In the genomic region with DNA sequence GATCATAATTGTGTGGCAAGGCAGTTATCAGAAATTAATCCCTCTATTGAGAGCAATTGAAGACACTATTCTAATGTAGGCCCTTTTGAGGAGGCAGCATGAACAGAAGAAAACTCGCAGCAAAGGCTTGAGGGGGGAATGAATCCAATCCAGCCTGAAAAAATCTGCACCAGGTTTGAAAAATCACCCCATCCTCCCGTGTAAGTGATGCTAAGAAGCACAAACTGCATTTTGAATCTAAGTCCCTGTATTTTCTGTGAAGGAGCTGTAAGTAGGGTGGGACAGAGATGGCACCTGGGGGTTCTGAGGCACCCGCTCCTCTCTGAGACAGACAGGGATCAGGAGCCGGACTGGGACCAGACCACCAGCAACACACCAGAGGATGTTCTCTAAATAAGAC, we compare ENCODE assay signal across 14 cellular contexts. TPM values are rescaled to one million over a fixed set of nuclear protein-coding genes. Genes with fewer than 3 reads are reported as not detected.
A peak's percentile ranks its signal among the peaks of the same experiment; 100 is the strongest.
DNase-seq lines count a peak whose midpoint lies in the region; ATAC-seq and TF ChIP-seq lines count a peak whose summit lies in the region.
"Had no signal": no experiment of that assay in that cellular context is flagged by ENCODE, and none has a peak within 500 bp of the region (broad histone marks: within the 10 kb centered on the region; RNA-seq: fewer than 3 reads in every experiment).

A gene (plus strand): TSS at position 241 of the 400 bp plus-strand sequence. CDS start 161 bp downstream, outside the sequence.

- peak within 1 kb of the TSS; percentile 70 for H3K27ac ChIP-seq in angular gyrus (ENCODE audit: low read depth, low read length)
- H3K27ac ChIP-seq in vagina = no peak within 1 kb of the TSS

- intact Hi-C loops in vagina (cut with DNase I) = no loop called here

- H3K4me3 ChIP-seq in vagina = no peak within 1 kb of the TSS

- H3K36me3 ChIP-seq in vagina = no peaks in the 10 kb centered on the region

- H3K9me3 ChIP-seq in vagina = no peaks in the 10 kb centered on the region

- DNase-seq in COR-L47 (lab: John Stamatoyannopoulos, UW) (peak; percentile 64), NCI-H1417 (lab: John Stamatoyannopoulos, UW) (peak in 2 of 3 experiments; percentile 69 to 81), left kidney (ENCODE audit: low read depth, low spot score) (peak; percentile 51), mesenteric fat pad (ENCODE audit: low spot score) (no peak), vagina (ENCODE audit: extremely low spot score in 2 of 2) (no peak), GOT3 (lab: John Stamatoyannopoulos, UW) (no peak), omental fat pad (ENCODE audit: low spot score) (no peak)
- DNase-seq: activated CD8-positive, alpha-beta memory T cell treated with anti-CD3 and anti-CD28 coated beads for 24 hours; activated naive CD8-positive, alpha-beta T cell treated with anti-CD3 and anti-CD28 coated beads for 36 hours; effector memory CD8-positive, alpha-beta T cell; natural killer cell; NCI-H2029; stimulated activated naive CD4-positive, alpha-beta T cell had no signal

- TF ChIP-seq POLR2A in vagina (IDR thresholded peaks at IDR 0.05) = no peak

- no peak for TF ChIP-seq CTCF in vagina (IDR thresholded peaks at IDR 0.05)
- no peak for TF ChIP-seq CTCF in omental fat pad (IDR thresholded peaks at IDR 0.05)

- no peak for ATAC-seq in omental fat pad (ENCODE audit: low FRiP score)
- ATAC-seq: effector memory CD8-positive, alpha-beta T cell; natural killer cell had no signal

- no peaks in the 10 kb centered on the region for H3K4me1 ChIP-seq in vagina

- no peaks in the 10 kb centered on the region for H3K27me3 ChIP-seq in vagina

RNA-seq across cellular contexts. Expression of the gene that starts here (rescaled TPM):
- total RNA-seq in mesenteric fat pad (0.48 TPM), vagina (not detected), omental fat pad (1 to 10 TPM in 1 of 4 donors, under 1 TPM in 1, not detected in 2; 0.38 to 2.4 TPM)
- total RNA-seq: activated naive CD8-positive, alpha-beta T cell treated with anti-CD3 and anti-CD28 coated beads for 36 hours had no signal

Comparison
In these comparisons a context has a peak if more than half of its experiments do, and no peak if none do; other contexts are left out.
1. DNase-seq: peak in COR-L47 (single experiment), NCI-H1417 (2 of 3) and left kidney (single experiment); none in mesenteric fat pad (single experiment), vagina (0 of 2), GOT3 (single experiment) and omental fat pad (single experiment).